8 cellular contexts compared by ENCODE assay signal in the genomic region with DNA sequence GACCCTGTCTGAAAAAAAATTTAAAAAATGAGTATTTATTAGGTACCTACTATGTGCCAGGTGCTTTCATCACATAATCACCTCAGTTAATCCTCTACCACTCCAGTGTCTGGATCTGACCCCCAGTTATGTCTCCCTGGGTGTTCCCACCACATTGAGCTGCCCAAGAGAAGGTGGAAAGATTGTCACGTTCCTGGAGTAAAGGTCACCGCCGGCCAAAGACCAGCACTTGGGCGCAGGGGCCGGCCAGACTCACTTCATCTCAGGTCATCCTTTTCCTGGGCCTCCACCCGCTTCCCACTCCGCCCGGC. TPM values are rescaled to one million over a fixed set of nuclear protein-coding genes. Genes with fewer than 3 reads are reported as not detected.
DNase-seq lines count a peak whose midpoint lies in the region; ATAC-seq and TF ChIP-seq lines count a peak whose summit lies in the region.

No MANE protein-coding gene starts in this region.

- H3K9me3 Mint-ChIP-seq in nephron, result no peaks in the 10 kb centered on the region

- H3K9ac ChIP-seq in MM.1S (ENCODE audit: low read length) (peak overlapping the region; percentile 97), endocrine pancreas (ENCODE audit: control insufficient read depth, insufficient read depth, low read length) (peak overlapping the region; percentile 95)

- H3K9me2 ChIP-seq in MM.1S (replicated peaks; ENCODE audit: insufficient read depth, low read length), result no peaks in the 10 kb centered on the region

- peaks cover 15% of the 10 kb centered on the region for H3K4me1 ChIP-seq in MM.1S (ENCODE audit: low read length)
- H3K4me1 ChIP-seq in endocrine pancreas (ENCODE audit: control insufficient read depth, insufficient read depth, low read length), result peaks cover 3% of the 10 kb centered on the region

- H3K27me3 Mint-ChIP-seq in nephron (ENCODE audit: low read depth), result peaks cover 3% of the 10 kb centered on the region

- DNase-seq in BJ (ENCODE audit: low read depth) (no peak), MM.1S (no peak), mucosa of gallbladder (ENCODE audit: low spot score) (no peak), NOMO-1 treated with DMSO at 0.1 percent for 48 hours (lab: John Stamatoyannopoulos, UW; ENCODE audit: unreplicated experiment) (no peak), DMS79 (lab: John Stamatoyannopoulos, UW) (no peak)

- POLR2A ChIA-PET in BJ (lab: Charles Lee), result no interaction called here

- H3K79me2 ChIP-seq in MM.1S (ENCODE audit: low read length), result peaks cover 38% of the 10 kb centered on the region

- H3K27ac Mint-ChIP-seq in nephron, result peak overlapping the region; percentile 92 to 97 (median 97)

- no peak for ATAC-seq in HG02885 (IDR thresholded peaks at IDR 0.05; ENCODE audit: poor library complexity, unreplicated experiment)

- peaks cover 6% of the 10 kb centered on the region for H3K4me1 Mint-ChIP-seq in nephron

- CTCF ChIA-PET in BJ (lab: Yijun Ruan, JAX), result interaction anchor here (1.7 to 2.8 kb wide), 2 partner anchors 12 to 449 kb away, joined by 4 to 8 read pairs; no protein-coding TSS in a partner anchor

- H3F3A ChIP-seq in MM.1S (ENCODE audit: insufficient read depth, low read length), result peaks cover 13% of the 10 kb centered on the region; the same call in 1 of the 2 replicates

- peak overlapping the region; percentile 83 for H3K27ac ChIP-seq in MM.1S (ENCODE audit: low read length)

- peaks cover 10% of the 10 kb centered on the region for H3K36me3 ChIP-seq in BJ (ENCODE audit: control insufficient read depth, insufficient read depth, low read length)
- peaks cover 3% of the 10 kb centered on the region; the same call in 1 of the 2 replicates for H3K36me3 ChIP-seq in MM.1S (replicated peaks; ENCODE audit: insufficient read depth, low read length)
- peaks cover 2% of the 10 kb centered on the region for H3K36me3 ChIP-seq in endocrine pancreas (ENCODE audit: control insufficient read depth, insufficient read depth, low read length)

- H3K36me3 Mint-ChIP-seq in nephron (ENCODE audit: low read depth), result peaks cover 9% of the 10 kb centered on the region

- H3K9me3 ChIP-seq in MM.1S (replicated peaks; ENCODE audit: insufficient read depth, low read length) (no peaks in the 10 kb centered on the region), endocrine pancreas (ENCODE audit: control insufficient read depth, low read length) (no peaks in the 10 kb centered on the region)

- no peaks in the 10 kb centered on the region for H4K20me1 ChIP-seq in MM.1S (ENCODE audit: insufficient read depth, low read length)

- no peaks in the 10 kb centered on the region for H3K27me3 ChIP-seq in BJ (ENCODE audit: control insufficient read depth, insufficient read depth, low read length)
- no peaks in the 10 kb centered on the region for H3K27me3 ChIP-seq in MM.1S (replicated peaks; ENCODE audit: insufficient read depth, low read length)
- no peaks in the 10 kb centered on the region for H3K27me3 ChIP-seq in endocrine pancreas (ENCODE audit: control insufficient read depth, insufficient read depth, low read length)

- H3K4me3 ChIP-seq in BJ (ENCODE audit: low read depth, low read length) (peak overlapping the region; percentile 78), MM.1S (ENCODE audit: low read length) (peak overlapping the region; percentile 98), endocrine pancreas (ENCODE audit: control insufficient read depth, insufficient read depth, low read length) (no peak overlapping the region)

- peak overlapping the region; percentile 93 for H2AFZ ChIP-seq in MM.1S (ENCODE audit: low read length)

- TF ChIP-seq CTCF in BJ (IDR thresholded peaks at IDR 0.05; ENCODE audit: insufficient read depth, low read depth, low read length), result no peak
- no peak for TF ChIP-seq CTCF in MM.1S (IDR thresholded peaks at IDR 0.05; ENCODE audit: low read length)
- no peak for TF ChIP-seq CTCF in nephron (IDR thresholded peaks at IDR 0.05; ENCODE audit: unreplicated experiment in 3 of 3)

- H3K4me3 Mint-ChIP-seq in nephron, result peak overlapping the region; percentile 94 to 97 (median 97)

- peak overlapping the region; percentile 90 for H3K4me2 ChIP-seq in MM.1S (ENCODE audit: low read depth, low read length)

RNA-seq across cellular contexts. Expression of gene PYCR2, which starts 0.7 kb away (rescaled TPM):
- 44.8 and 81.1 TPM in 2 replicates for polyA plus RNA-seq in BJ (2011; rRNA removed)
- 30.2 and 51.5 TPM in 2 replicates for polyA minus RNA-seq in BJ (2011; rRNA and poly(A)+ RNA removed)
- total RNA-seq in mucosa of gallbladder, result 71.8 TPM

RNA-seq across cellular contexts. Expression of gene LEFTY2, which starts 17.7 kb away (rescaled TPM):
- not detected in 2 replicates for polyA plus RNA-seq in BJ (2011; rRNA removed)
- polyA minus RNA-seq in BJ (2011; rRNA and poly(A)+ RNA removed), result not detected in 2 replicates
- total RNA-seq in mucosa of gallbladder, result 0.23 TPM

RNA-seq across cellular contexts. Expression of gene LEFTY1, which starts 34.4 kb away (rescaled TPM):
- 0.09 and 0.10 TPM in 2 replicates for polyA plus RNA-seq in BJ (2011; rRNA removed)
- polyA minus RNA-seq in BJ (2011; rRNA and poly(A)+ RNA removed), result 0.28 TPM in 1 of 2 replicates, not detected in the other
- total RNA-seq in mucosa of gallbladder, result 1.5 TPM

RNA-seq across cellular contexts. Expression of gene TMEM63A, which starts 41.2 kb away (rescaled TPM):
- 25.3 and 41.8 TPM in 2 replicates for polyA plus RNA-seq in BJ (2011; rRNA removed)
- 24.0 and 27.7 TPM in 2 replicates for polyA minus RNA-seq in BJ (2011; rRNA and poly(A)+ RNA removed)
- 153 TPM for total RNA-seq in mucosa of gallbladder
